ENCODE assay signal across 17 cellular contexts in genomic region chr19:18975864-18976263, GRCh38. TPM values are rescaled to one million over a fixed set of nuclear protein-coding genes. Genes with fewer than 3 reads are reported as not detected.
A peak's percentile ranks its signal among the peaks of the same experiment; 100 is the strongest.
DNase-seq lines count a peak whose midpoint lies in the region; ATAC-seq, FAIRE-seq and TF ChIP-seq lines count a peak whose summit lies in the region.
"Had no signal": no experiment of that assay in that cellular context is flagged by ENCODE, and none has a peak within 500 bp of the region (broad histone marks: within the 10 kb centered on the region; RNA-seq: fewer than 3 reads in every experiment).

No MANE protein-coding gene starts in this region.

- ATAC-seq in HG02973 (IDR thresholded peaks at IDR 0.05; ENCODE audit: unreplicated experiment), result no peak
- ATAC-seq in HepG2, result no peak
- ATAC-seq: T-helper 17 cell had no signal

- H2AFZ ChIP-seq in HepG2 (ENCODE audit: low read length), result no peak overlapping the region

- DNase-seq in DMS79 (lab: John Stamatoyannopoulos, UW), result peak; percentile 21
- DNase-seq in HTR-8/SVneo (ENCODE audit: insufficient read length, low spot score), result peak; percentile 84
- peak; percentile 35 for DNase-seq in left kidney (ENCODE audit: low read depth, low spot score)
- DNase-seq in HepG2 (ENCODE audit: low spot score), result no peak
- DNase-seq: Caco-2, DMS53, HCEC 1CT, MG63, NCI-H1105 treated with DMSO at 0.1 percent for 48 hours, NCI-H187, NCI-H526 treated with DMSO at 0.1 percent for 48 hours, OCI-M1, RPMI8226, SIG-M5, T-helper 17 cell had no signal

- H3K4me3 ChIP-seq in HepG2 (replicated peaks in 1 of 3; ENCODE audit: insufficient read depth in 1 of 3, low read depth in 2 of 3, low read length in 3 of 3), result no peak overlapping the region
- H3K4me3 ChIP-seq: MG63 had no signal

- WGBS in HepG2 (ENCODE audit: low lambda C conversion rate), result 70% methylated on average over 10 of the region's 10 CpGs

- TF ChIP-seq CTCF in HepG2 (CRISPR knock-in tag; IDR thresholded peaks at IDR 0.05), result no peak

- no peak for TF ChIP-seq RAD21 in HepG2 (CRISPR knock-in tag; IDR thresholded peaks at IDR 0.05)

- H3K9me3 ChIP-seq in HepG2 (ENCODE audit: low read length), result no peaks in the 10 kb centered on the region
- H3K9me3 ChIP-seq: Caco-2, MG63 had no signal

- FAIRE-seq in HTR-8/SVneo (lab: Jason Lieb, UNC) (peak; percentile 82), HepG2 (lab: Jason Lieb, UNC) (no peak)

- H3K36me3 ChIP-seq in HepG2 (replicated peaks in 1 of 2; ENCODE audit: control insufficient read depth in 1 of 2, insufficient read depth in 2 of 2, low read length in 2 of 2), result no peaks in the 10 kb centered on the region
- H3K36me3 ChIP-seq: MG63 had no signal

- no peak overlapping the region for H3K27ac ChIP-seq in HepG2 (ENCODE audit: extremely low read length, insufficient read depth, low read length)
- H3K27ac ChIP-seq: C4-2B had no signal

- CTCF ChIA-PET in HepG2 (lab: Yijun Ruan, JAX; ENCODE audit: low intra/inter-chr PET ratio, low total read pairs), result no interaction called here

- no TSS peak for BruUV-seq in HepG2 (replicated peaks; lab: Mats Ljungman, UMichigan)

- peaks cover 51% of the 10 kb centered on the region for H3K4me1 ChIP-seq in HepG2 (ENCODE audit: insufficient read depth, low read length)
- H3K4me1 ChIP-seq: Caco-2 had no signal

- no peak overlapping the region for H3K4me2 ChIP-seq in HepG2 (ENCODE audit: low read depth, low read length)

- no peak for TF ChIP-seq POLR2A in HepG2 (IDR thresholded peaks at IDR 0.05; ENCODE audit: insufficient read depth in 1 of 2, low read depth in 2 of 2, low read length in 2 of 2)

- H3K79me2 ChIP-seq in HepG2 (ENCODE audit: insufficient read depth, low read length), result no peaks in the 10 kb centered on the region

- in situ Hi-C loops in HepG2 (cut with HindIII; ENCODE audit: extremely low pct_ligation_motif_present, low pct_unique_long_range_greater_than_20kb), result no loop called here

- intact Hi-C loops in HepG2 (cut with micrococcal nuclease; ENCODE audit: unreplicated experiment), result no loop called here

- POLR2A ChIA-PET in HepG2 (lab: Yijun Ruan, JAX), result no interaction called here

- H4K20me1 ChIP-seq in HepG2 (ENCODE audit: insufficient read depth, low read length), result no peaks in the 10 kb centered on the region

- H3K27me3 ChIP-seq in HepG2 (ENCODE audit: control insufficient read depth in 1 of 2, insufficient read depth in 2 of 2, low read length in 2 of 2), result 0 out of 5 replicates have a peak, but pooled peaks cover 0 to 4% of the 10 kb centered on the region in 2 experiments
- H3K27me3 ChIP-seq: MG63 had no signal

- TF ChIP-seq EP300 in HepG2 (IDR thresholded peaks at IDR 0.05; ENCODE audit: low read depth in 2 of 2, low read length in 2 of 2) (no peak), HepG2 (CRISPR knock-in tag; IDR thresholded peaks at IDR 0.05; ENCODE audit: borderline replicate concordance) (no peak)

- no peak overlapping the region for H3K9ac ChIP-seq in HepG2 (ENCODE audit: insufficient read depth, low read depth, low read length)

RNA-seq across cellular contexts. Expression of gene HOMER3, which starts 34.8 kb away (rescaled TPM):
- 16.0 and 21.3 TPM in 2 replicates for total RNA-seq in HepG2 (2016; rRNA removed; fragmentation: Illumina TruSeq; extraction: Trizol)
- total RNA-seq in HepG2 (2016; cell fraction: cytosol; rRNA removed; fragmentation: Illumina TruSeq; extraction: Trizol; ENCODE audit: low read depth), result 26.4 and 33.2 TPM in 2 replicates
- total RNA-seq in HepG2 (2016; cell fraction: insoluble cytoplasmic fraction; rRNA removed; fragmentation: Illumina TruSeq; extraction: Trizol), result 15.8 and 22.8 TPM in 2 replicates
- total RNA-seq in HepG2 (2016; cell fraction: membrane; rRNA removed; fragmentation: Illumina TruSeq; extraction: Trizol), result 34.4 and 37.9 TPM in 2 replicates
- 9.6 and 15.0 TPM in 2 replicates for total RNA-seq in HepG2 (2016; cell fraction: nucleus; rRNA removed; fragmentation: Illumina TruSeq; extraction: Trizol)
- 27.3 and 33.7 TPM in 2 replicates for polyA plus RNA-seq in HepG2 (2011; rRNA removed)
- 17.2 and 24.7 TPM in 2 replicates for polyA plus RNA-seq in HepG2 (2011; cell fraction: cytosol; rRNA removed)
- 44.4 and 50.4 TPM in 2 replicates for polyA plus RNA-seq in HepG2 (2011; cell fraction: nucleus; rRNA removed)
- polyA plus RNA-seq in HepG2 (2012), result 9.2 and 17.6 TPM in 2 replicates
- 38.0 and 46.9 TPM in 2 replicates for polyA plus RNA-seq in HepG2 (2016; cell fraction: cytosol; fragmentation: Illumina TruSeq; extraction: Trizol; ENCODE audit: low read depth)
- polyA plus RNA-seq in HepG2 (2016; cell fraction: insoluble cytoplasmic fraction; fragmentation: Illumina TruSeq; extraction: Trizol; ENCODE audit: low read depth), result 25.7 and 29.6 TPM in 2 replicates
- 45.5 and 48.8 TPM in 2 replicates for polyA plus RNA-seq in HepG2 (2016; cell fraction: membrane; fragmentation: Illumina TruSeq; extraction: Trizol; ENCODE audit: low read depth)
- polyA plus RNA-seq in HepG2 (2016; cell fraction: nucleus; fragmentation: Illumina TruSeq; extraction: Trizol; ENCODE audit: insufficient read depth, low read depth), result 36.3 and 38.7 TPM in 2 replicates
- 16.8 and 17.2 TPM in 2 replicates for polyA minus RNA-seq in HepG2 (2011; rRNA and poly(A)+ RNA removed; ENCODE audit: low replicate concordance)
- 3.6 and 6.2 TPM in 2 replicates for polyA minus RNA-seq in HepG2 (2011; cell fraction: cytosol; rRNA and poly(A)+ RNA removed)
- polyA minus RNA-seq in HepG2 (2011; cell fraction: nucleus; rRNA and poly(A)+ RNA removed), result 8.6 and 13.4 TPM in 2 replicates

RNA-seq across cellular contexts. Expression of gene DDX49, which starts 56.3 kb away (rescaled TPM):
- total RNA-seq in HepG2 (2016; rRNA removed; fragmentation: Illumina TruSeq; extraction: Trizol), result 44.6 and 46.2 TPM in 2 replicates
- total RNA-seq in HepG2 (2016; cell fraction: cytosol; rRNA removed; fragmentation: Illumina TruSeq; extraction: Trizol; ENCODE audit: low read depth), result 26.8 and 31.4 TPM in 2 replicates
- 36.8 and 44.8 TPM in 2 replicates for total RNA-seq in HepG2 (2016; cell fraction: insoluble cytoplasmic fraction; rRNA removed; fragmentation: Illumina TruSeq; extraction: Trizol)
- total RNA-seq in HepG2 (2016; cell fraction: membrane; rRNA removed; fragmentation: Illumina TruSeq; extraction: Trizol), result 34.9 and 35.2 TPM in 2 replicates
- total RNA-seq in HepG2 (2016; cell fraction: nucleus; rRNA removed; fragmentation: Illumina TruSeq; extraction: Trizol), result 21.6 and 22.6 TPM in 2 replicates
- 27.0 and 28.9 TPM in 2 replicates for polyA plus RNA-seq in HepG2 (2011; rRNA removed)
- polyA plus RNA-seq in HepG2 (2011; cell fraction: cytosol; rRNA removed), result 18.7 and 29.0 TPM in 2 replicates
- 45.0 and 51.2 TPM in 2 replicates for polyA plus RNA-seq in HepG2 (2011; cell fraction: nucleus; rRNA removed)
- polyA plus RNA-seq in HepG2 (2012), result 13.7 and 15.9 TPM in 2 replicates
- 25.8 and 27.7 TPM in 2 replicates for polyA plus RNA-seq in HepG2 (2016; cell fraction: cytosol; fragmentation: Illumina TruSeq; extraction: Trizol; ENCODE audit: low read depth)
- 36.1 and 38.2 TPM in 2 replicates for polyA plus RNA-seq in HepG2 (2016; cell fraction: insoluble cytoplasmic fraction; fragmentation: Illumina TruSeq; extraction: Trizol; ENCODE audit: low read depth)
- polyA plus RNA-seq in HepG2 (2016; cell fraction: membrane; fragmentation: Illumina TruSeq; extraction: Trizol; ENCODE audit: low read depth), result 21.6 and 25.1 TPM in 2 replicates
- polyA plus RNA-seq in HepG2 (2016; cell fraction: nucleus; fragmentation: Illumina TruSeq; extraction: Trizol; ENCODE audit: insufficient read depth, low read depth), result 42.3 and 43.7 TPM in 2 replicates
- 54.2 and 128 TPM in 2 replicates for polyA minus RNA-seq in HepG2 (2011; rRNA and poly(A)+ RNA removed; ENCODE audit: low replicate concordance)
- polyA minus RNA-seq in HepG2 (2011; cell fraction: cytosol; rRNA and poly(A)+ RNA removed), result 14.5 and 19.5 TPM in 2 replicates
- polyA minus RNA-seq in HepG2 (2011; cell fraction: nucleus; rRNA and poly(A)+ RNA removed), result 18.6 and 24.2 TPM in 2 replicates

RNA-seq across cellular contexts. Expression of gene COPE, which starts 56.7 kb away (rescaled TPM):
- total RNA-seq in HepG2 (2016; rRNA removed; fragmentation: Illumina TruSeq; extraction: Trizol), result 188 and 189 TPM in 2 replicates
- 90.0 and 90.2 TPM in 2 replicates for total RNA-seq in HepG2 (2016; cell fraction: cytosol; rRNA removed; fragmentation: Illumina TruSeq; extraction: Trizol; ENCODE audit: low read depth)
- 172 and 181 TPM in 2 replicates for total RNA-seq in HepG2 (2016; cell fraction: insoluble cytoplasmic fraction; rRNA removed; fragmentation: Illumina TruSeq; extraction: Trizol)
- total RNA-seq in HepG2 (2016; cell fraction: membrane; rRNA removed; fragmentation: Illumina TruSeq; extraction: Trizol), result 87.8 and 90.8 TPM in 2 replicates
- total RNA-seq in HepG2 (2016; cell fraction: nucleus; rRNA removed; fragmentation: Illumina TruSeq; extraction: Trizol), result 70.6 and 74.1 TPM in 2 replicates
- polyA plus RNA-seq in HepG2 (2011; rRNA removed), result 205 and 222 TPM in 2 replicates
- 175 and 335 TPM in 2 replicates for polyA plus RNA-seq in HepG2 (2011; cell fraction: cytosol; rRNA removed)
- polyA plus RNA-seq in HepG2 (2011; cell fraction: nucleus; rRNA removed), result 191 and 222 TPM in 2 replicates
- polyA plus RNA-seq in HepG2 (2012), result 86.4 and 120 TPM in 2 replicates
- 73.8 and 86.7 TPM in 2 replicates for polyA plus RNA-seq in HepG2 (2016; cell fraction: cytosol; fragmentation: Illumina TruSeq; extraction: Trizol; ENCODE audit: low read depth)
- polyA plus RNA-seq in HepG2 (2016; cell fraction: insoluble cytoplasmic fraction; fragmentation: Illumina TruSeq; extraction: Trizol; ENCODE audit: low read depth), result 149 and 196 TPM in 2 replicates
- polyA plus RNA-seq in HepG2 (2016; cell fraction: membrane; fragmentation: Illumina TruSeq; extraction: Trizol; ENCODE audit: low read depth), result 72.3 and 75.2 TPM in 2 replicates
- polyA plus RNA-seq in HepG2 (2016; cell fraction: nucleus; fragmentation: Illumina TruSeq; extraction: Trizol; ENCODE audit: insufficient read depth, low read depth), result 134 and 136 TPM in 2 replicates
- 163 and 283 TPM in 2 replicates for polyA minus RNA-seq in HepG2 (2011; rRNA and poly(A)+ RNA removed; ENCODE audit: low replicate concordance)
- 82.7 and 99.4 TPM in 2 replicates for polyA minus RNA-seq in HepG2 (2011; cell fraction: cytosol; rRNA and poly(A)+ RNA removed)
- polyA minus RNA-seq in HepG2 (2011; cell fraction: nucleus; rRNA and poly(A)+ RNA removed), result 41.8 and 44.1 TPM in 2 replicates

RNA-seq across cellular contexts. Expression of gene SUGP2, which starts 57.5 kb away (rescaled TPM):
- 32.3 and 40.6 TPM in 2 replicates for total RNA-seq in HepG2 (2016; rRNA removed; fragmentation: Illumina TruSeq; extraction: Trizol)
- total RNA-seq in HepG2 (2016; cell fraction: cytosol; rRNA removed; fragmentation: Illumina TruSeq; extraction: Trizol; ENCODE audit: low read depth), result 8.1 and 8.7 TPM in 2 replicates
- total RNA-seq in HepG2 (2016; cell fraction: insoluble cytoplasmic fraction; rRNA removed; fragmentation: Illumina TruSeq; extraction: Trizol), result 29.8 and 39.5 TPM in 2 replicates
- 16.1 and 16.4 TPM in 2 replicates for total RNA-seq in HepG2 (2016; cell fraction: membrane; rRNA removed; fragmentation: Illumina TruSeq; extraction: Trizol)
- 43.7 and 52.4 TPM in 2 replicates for total RNA-seq in HepG2 (2016; cell fraction: nucleus; rRNA removed; fragmentation: Illumina TruSeq; extraction: Trizol)
- polyA plus RNA-seq in HepG2 (2011; rRNA removed), result 57.7 and 63.4 TPM in 2 replicates
- polyA plus RNA-seq in HepG2 (2011; cell fraction: cytosol; rRNA removed), result 18.7 and 22.9 TPM in 2 replicates
- polyA plus RNA-seq in HepG2 (2011; cell fraction: nucleus; rRNA removed), result 189 and 204 TPM in 2 replicates
- polyA plus RNA-seq in HepG2 (2012), result 38.0 and 52.7 TPM in 2 replicates
- 3.7 and 4.4 TPM in 2 replicates for polyA plus RNA-seq in HepG2 (2016; cell fraction: cytosol; fragmentation: Illumina TruSeq; extraction: Trizol; ENCODE audit: low read depth)
- polyA plus RNA-seq in HepG2 (2016; cell fraction: insoluble cytoplasmic fraction; fragmentation: Illumina TruSeq; extraction: Trizol; ENCODE audit: low read depth), result 29.6 and 32.8 TPM in 2 replicates
- polyA plus RNA-seq in HepG2 (2016; cell fraction: membrane; fragmentation: Illumina TruSeq; extraction: Trizol; ENCODE audit: low read depth), result 7.8 and 9.8 TPM in 2 replicates
- polyA plus RNA-seq in HepG2 (2016; cell fraction: nucleus; fragmentation: Illumina TruSeq; extraction: Trizol; ENCODE audit: insufficient read depth, low read depth), result 163 and 186 TPM in 2 replicates
- 19.2 and 29.3 TPM in 2 replicates for polyA minus RNA-seq in HepG2 (2011; rRNA and poly(A)+ RNA removed; ENCODE audit: low replicate concordance)
- polyA minus RNA-seq in HepG2 (2011; cell fraction: cytosol; rRNA and poly(A)+ RNA removed), result 10.2 and 13.3 TPM in 2 replicates
- 62.1 and 68.9 TPM in 2 replicates for polyA minus RNA-seq in HepG2 (2011; cell fraction: nucleus; rRNA and poly(A)+ RNA removed)

RNA-seq across cellular contexts. Expression of gene ARMC6, which starts 57.5 kb away (rescaled TPM):
- total RNA-seq in HepG2 (2016; rRNA removed; fragmentation: Illumina TruSeq; extraction: Trizol), result 36.8 and 42.7 TPM in 2 replicates
- 11.2 and 13.0 TPM in 2 replicates for total RNA-seq in HepG2 (2016; cell fraction: cytosol; rRNA removed; fragmentation: Illumina TruSeq; extraction: Trizol; ENCODE audit: low read depth)
- 37.7 and 38.3 TPM in 2 replicates for total RNA-seq in HepG2 (2016; cell fraction: insoluble cytoplasmic fraction; rRNA removed; fragmentation: Illumina TruSeq; extraction: Trizol)
- 20.4 and 23.6 TPM in 2 replicates for total RNA-seq in HepG2 (2016; cell fraction: membrane; rRNA removed; fragmentation: Illumina TruSeq; extraction: Trizol)
- 17.5 and 23.9 TPM in 2 replicates for total RNA-seq in HepG2 (2016; cell fraction: nucleus; rRNA removed; fragmentation: Illumina TruSeq; extraction: Trizol)
- 16.2 and 24.6 TPM in 2 replicates for polyA plus RNA-seq in HepG2 (2011; rRNA removed)
- 16.9 and 25.0 TPM in 2 replicates for polyA plus RNA-seq in HepG2 (2011; cell fraction: cytosol; rRNA removed)
- 44.8 and 46.0 TPM in 2 replicates for polyA plus RNA-seq in HepG2 (2011; cell fraction: nucleus; rRNA removed)
- 14.8 and 16.9 TPM in 2 replicates for polyA plus RNA-seq in HepG2 (2012)
- 10.0 and 10.8 TPM in 2 replicates for polyA plus RNA-seq in HepG2 (2016; cell fraction: cytosol; fragmentation: Illumina TruSeq; extraction: Trizol; ENCODE audit: low read depth)
- polyA plus RNA-seq in HepG2 (2016; cell fraction: insoluble cytoplasmic fraction; fragmentation: Illumina TruSeq; extraction: Trizol; ENCODE audit: low read depth), result 33.4 and 39.5 TPM in 2 replicates
- 14.7 and 16.1 TPM in 2 replicates for polyA plus RNA-seq in HepG2 (2016; cell fraction: membrane; fragmentation: Illumina TruSeq; extraction: Trizol; ENCODE audit: low read depth)
- 37.5 and 39.9 TPM in 2 replicates for polyA plus RNA-seq in HepG2 (2016; cell fraction: nucleus; fragmentation: Illumina TruSeq; extraction: Trizol; ENCODE audit: insufficient read depth, low read depth)
- 71.3 and 80.9 TPM in 2 replicates for polyA minus RNA-seq in HepG2 (2011; rRNA and poly(A)+ RNA removed; ENCODE audit: low replicate concordance)
- polyA minus RNA-seq in HepG2 (2011; cell fraction: cytosol; rRNA and poly(A)+ RNA removed), result 18.4 and 19.4 TPM in 2 replicates
- 14.0 and 15.2 TPM in 2 replicates for polyA minus RNA-seq in HepG2 (2011; cell fraction: nucleus; rRNA and poly(A)+ RNA removed)
